8 cellular contexts compared by ENCODE assay signal in genomic region chr2:224943601-224944041, GRCh38.
DNase-seq lines count a peak whose midpoint lies in the region; ATAC-seq and TF ChIP-seq lines count a peak whose summit lies in the region.
"Not testable (repeated sequence)": the region's sequence is repeated elsewhere in the genome, so short reads cannot be mapped to it uniquely, and the experiment has no call there.

No MANE protein-coding gene starts in this region.

- H3K27me3 Mint-ChIP-seq in immature natural killer cell (ENCODE audit: low read depth in 3 of 3) = not testable (repeated sequence)

- peaks cover 0 to 11% (median 9%) of the 10 kb centered on the region in 4 donors for H3K4me1 ChIP-seq in Peyer's patch
- H3K4me1 ChIP-seq in transverse colon = peaks cover 0 to 24% (median 8%) of the 10 kb centered on the region in 4 donors

- WGBS in transverse colon (ENCODE audit: low coverage in 1 of 2), 2 donors = 64% methylated on average over 8 of the region's 8 CpGs; no CpG with 5 or more reads in 1 of the 2 donors

- H3K27ac Mint-ChIP-seq in activated naive CD4-positive, alpha-beta T cell treated with anti-CD3 and anti-CD28 coated beads, Interleukin-2, amount 50 U/mL, for 72 hours = peak overlapping the region; percentile 96 to 98
- peak overlapping the region; percentile 5 to 84 (median 68) for H3K27ac Mint-ChIP-seq in immature natural killer cell

- peak; percentile 47 to 48 for ATAC-seq in activated naive CD4-positive, alpha-beta T cell treated with anti-CD3 and anti-CD28 coated beads, Interleukin-2, amount 50 U/mL, for 72 hours

- in situ Hi-C loops in transverse colon (cut with MboI; ENCODE audit: low pct_ligation_motif_present in 1 of 4, low pct_unique_long_range_greater_than_20kb in 1 of 4, low sequenced_read_pairs in 3 of 4) = not testable (repeated sequence)

- not testable (repeated sequence) for TF ChIP-seq CTCF in Peyer's patch (IDR thresholded peaks at IDR 0.05); transverse colon (IDR thresholded peaks at IDR 0.05)

- intact Hi-C loops in transverse colon (cut with DNase I; ENCODE audit: low total_unique reads) = not testable (repeated sequence)

- not testable (repeated sequence) for H3K9me3 Mint-ChIP-seq in activated naive CD4-positive, alpha-beta T cell treated with anti-CD3 and anti-CD28 coated beads, Interleukin-2, amount 50 U/mL, for 72 hours; immature natural killer cell

- H3K4me3 ChIP-seq in GM08714 (ENCODE audit: low read length) (peak overlapping the region; percentile 99), Peyer's patch (peak overlapping the region in 2 of 4 donors; percentile 30 to 38)
- H3K4me3 ChIP-seq in transverse colon = not testable (repeated sequence)

- H3K27ac ChIP-seq in Peyer's patch (peak overlapping the region in 3 of 4 donors; percentile 64 to 79 (median 74)), transverse colon (peak overlapping the region; percentile 37 to 63 (median 58))

- not testable (repeated sequence) for DNase-seq in Peyer's patch, immature natural killer cell, transverse colon
- DNase-seq in activated CD4-positive, alpha-beta T cell treated with anti-CD3 and anti-CD28 coated beads, Interleukin-2, amount 50 U/mL, for 48 hours = peak; percentile 71 to 73
- peak; percentile 66 to 74 for DNase-seq in activated T-cell treated with anti-CD3 and anti-CD28 coated beads, Interleukin-2, amount 50 U/mL, for 48 hours
- peak in 1 of 2 donors; percentile 82 for DNase-seq in activated naive CD4-positive, alpha-beta T cell treated with anti-CD3 and anti-CD28 coated beads, Interleukin-2, amount 50 U/mL, for 72 hours (ENCODE audit: low spot score in 2 of 2)
- peak; percentile 48 to 60 for DNase-seq in stimulated activated CD4-positive, alpha-beta T cell treated with anti-CD3 and anti-CD28 coated beads, Interleukin-2, amount 100 ng/mL, for 24 hours

- not testable (repeated sequence) for H3K9me3 ChIP-seq in Peyer's patch, transverse colon

- peaks cover 43 to 47% of the 10 kb centered on the region in 2 donors for H3K36me3 Mint-ChIP-seq in activated naive CD4-positive, alpha-beta T cell treated with anti-CD3 and anti-CD28 coated beads, Interleukin-2, amount 50 U/mL, for 72 hours
- not testable (repeated sequence) for H3K36me3 Mint-ChIP-seq in immature natural killer cell

- TF ChIP-seq EP300 in transverse colon (IDR thresholded peaks at IDR 0.05; ENCODE audit: low read depth) = not testable (repeated sequence)

- not testable (repeated sequence) for H3K27me3 ChIP-seq in Peyer's patch, transverse colon

- not testable (repeated sequence) for TF ChIP-seq POLR2A in Peyer's patch (IDR thresholded peaks at IDR 0.05); transverse colon (IDR thresholded peaks at IDR 0.05)

- H3K36me3 ChIP-seq in Peyer's patch, transverse colon: not testable (repeated sequence)

- peak overlapping the region in 4 of 5 donors; percentile 8 to 92 (median 67) for H3K4me3 Mint-ChIP-seq in immature natural killer cell

- peaks cover 79 to 97% of the 10 kb centered on the region in 2 donors for H3K4me1 Mint-ChIP-seq in immature natural killer cell
